17 cellular contexts compared by ENCODE assay signal in the genomic region with DNA sequence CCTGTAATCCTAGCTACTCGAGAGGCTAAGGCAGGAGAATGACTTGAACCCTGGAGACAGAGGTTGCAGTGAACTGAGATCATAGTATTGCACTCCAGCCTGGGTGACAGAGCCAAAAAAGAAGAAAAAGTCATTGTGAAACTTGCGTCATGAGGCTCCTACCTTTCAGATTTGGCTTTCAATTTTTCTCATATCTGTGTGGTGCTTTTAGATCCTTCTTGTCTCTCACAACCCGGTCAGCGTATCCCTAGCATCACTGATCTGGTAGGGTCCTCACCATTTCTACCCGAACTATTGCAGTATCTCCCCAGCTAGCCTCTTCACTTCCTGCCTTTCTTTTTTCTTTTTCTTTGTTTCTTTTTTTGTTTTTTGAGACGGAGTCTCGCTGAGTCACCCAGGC. TPM values are rescaled to one million over a fixed set of nuclear protein-coding genes. Genes with fewer than 3 reads are reported as not detected.
DNase-seq lines count a peak whose midpoint lies in the region; ATAC-seq, FAIRE-seq and TF ChIP-seq lines count a peak whose summit lies in the region.
"Had no signal": no experiment of that assay in that cellular context is flagged by ENCODE, and none has a peak within 500 bp of the region (broad histone marks: within the 10 kb centered on the region; RNA-seq: fewer than 3 reads in every experiment).

No MANE protein-coding gene starts in this region.

- no peak for TF ChIP-seq EP300 in gastroesophageal sphincter (IDR thresholded peaks at IDR 0.05)

- TF ChIP-seq POLR2A in gastroesophageal sphincter (IDR thresholded peaks at IDR 0.05): no peak

- H3K36me3 ChIP-seq in gastroesophageal sphincter (no peaks in the 10 kb centered on the region), heart right ventricle (no peaks in the 10 kb centered on the region)
- H3K36me3 ChIP-seq: pancreas had no signal

- H3K27ac Mint-ChIP-seq in activated naive CD4-positive, alpha-beta T cell treated with anti-CD3 and anti-CD28 coated beads, Interleukin-2, amount 50 U/mL, for 72 hours: no peak overlapping the region
- no peak overlapping the region for H3K27ac Mint-ChIP-seq in activated naive CD4-positive, alpha-beta T cell treated with anti-CD3 and anti-CD28 coated beads, Interleukin-2, amount 10 ng/mL, durations not matched to agents 7 days and 5 days
- peak overlapping the region; percentile 66 for H3K27ac Mint-ChIP-seq in T-helper 2 cell treated with Interferon-gamma antibody and Interleukin-4, amounts not matched to agents 5 μg/mL and 100 μg/mL, for 36 hours
- no peak overlapping the region for H3K27ac Mint-ChIP-seq in stimulated activated memory B cell treated with anti-CD40 and anti-IgM and Interleukin-4, amounts not matched to agents 10 μg/mL and 1 μg/mL and 100 μg/mL, for 72 hours
- H3K27ac Mint-ChIP-seq: endodermal cell had no signal

- no peak overlapping the region for H3K27ac ChIP-seq in gastroesophageal sphincter
- no peak overlapping the region for H3K27ac ChIP-seq in heart right ventricle
- H3K27ac ChIP-seq: GM23248, SK-N-MC had no signal

- DNase-seq in activated naive CD4-positive, alpha-beta T cell treated with anti-CD3 and anti-CD28 coated beads, Interleukin-2, amount 50 U/mL, for 72 hours (ENCODE audit: low spot score in 2 of 2): peak in 1 of 2 donors; percentile 20
- no peak for DNase-seq in activated naive CD4-positive, alpha-beta T cell treated with anti-CD3 and anti-CD28 coated beads, Interleukin-2, amount 10 ng/mL, durations not matched to agents 7 days and 5 days
- DNase-seq in GM19239 (ENCODE audit: insufficient read length, low spot score) (no peak), NCI-H526 treated with DMSO at 0.1 percent for 48 hours (lab: John Stamatoyannopoulos, UW) (no peak), heart right ventricle (no peak)
- peak; percentile 37 for DNase-seq in T-helper 2 cell treated with Interferon-gamma antibody and Interleukin-4, amounts not matched to agents 5 μg/mL and 100 μg/mL, for 36 hours (ENCODE audit: low spot score)
- DNase-seq: anterior cingulate cortex, endodermal cell, GM23248, hippocampal formation, NCI-H1694, NCI-H446, pancreas had no signal

- no peaks in the 10 kb centered on the region for H3K9me3 Mint-ChIP-seq in activated naive CD4-positive, alpha-beta T cell treated with anti-CD3 and anti-CD28 coated beads, Interleukin-2, amount 50 U/mL, for 72 hours
- H3K9me3 Mint-ChIP-seq in activated naive CD4-positive, alpha-beta T cell treated with anti-CD3 and anti-CD28 coated beads, Interleukin-2, amount 10 ng/mL, durations not matched to agents 7 days and 5 days: no peaks in the 10 kb centered on the region
- H3K9me3 Mint-ChIP-seq in T-helper 2 cell treated with Interferon-gamma antibody and Interleukin-4, amounts not matched to agents 5 μg/mL and 100 μg/mL, for 36 hours: no peaks in the 10 kb centered on the region
- no peaks in the 10 kb centered on the region for H3K9me3 Mint-ChIP-seq in stimulated activated memory B cell treated with anti-CD40 and anti-IgM and Interleukin-4, amounts not matched to agents 10 μg/mL and 1 μg/mL and 100 μg/mL, for 72 hours
- H3K9me3 Mint-ChIP-seq: endodermal cell had no signal

- H3K4me1 ChIP-seq in gastroesophageal sphincter (no peaks in the 10 kb centered on the region), heart right ventricle (peaks cover 0 to 9% (median 0%) of the 10 kb centered on the region in 9 donors)

- 83 to 86% methylated on average over 5 to 6 of the region's 7 CpGs for WGBS in gastroesophageal sphincter (ENCODE audit: low coverage in 1 of 2), 2 donors
- 82% methylated on average over 7 of the region's 7 CpGs for WGBS in heart right ventricle, 2 donors

- ATAC-seq in activated naive CD4-positive, alpha-beta T cell treated with anti-CD3 and anti-CD28 coated beads, Interleukin-2, amount 50 U/mL, for 72 hours: peak; percentile 87 to 97
- peak; percentile 36 for ATAC-seq in stimulated activated memory B cell treated with anti-CD40 and anti-IgM and Interleukin-4, amounts not matched to agents 10 μg/mL and 1 μg/mL and 100 μg/mL, for 72 hours
- ATAC-seq in gastroesophageal sphincter (no peak), heart right ventricle (no peak)
- ATAC-seq: pancreas had no signal

- no peak overlapping the region for H3K4me3 ChIP-seq in gastroesophageal sphincter
- no peak overlapping the region for H3K4me3 ChIP-seq in heart right ventricle
- H3K4me3 ChIP-seq: GM23248, pancreas, SK-N-MC had no signal

- H3K36me3 Mint-ChIP-seq in activated naive CD4-positive, alpha-beta T cell treated with anti-CD3 and anti-CD28 coated beads, Interleukin-2, amount 50 U/mL, for 72 hours: no peaks in the 10 kb centered on the region
- no peaks in the 10 kb centered on the region for H3K36me3 Mint-ChIP-seq in activated naive CD4-positive, alpha-beta T cell treated with anti-CD3 and anti-CD28 coated beads, Interleukin-2, amount 10 ng/mL, durations not matched to agents 7 days and 5 days
- no peaks in the 10 kb centered on the region for H3K36me3 Mint-ChIP-seq in T-helper 2 cell treated with Interferon-gamma antibody and Interleukin-4, amounts not matched to agents 5 μg/mL and 100 μg/mL, for 36 hours (ENCODE audit: low read depth)
- no peaks in the 10 kb centered on the region for H3K36me3 Mint-ChIP-seq in stimulated activated memory B cell treated with anti-CD40 and anti-IgM and Interleukin-4, amounts not matched to agents 10 μg/mL and 1 μg/mL and 100 μg/mL, for 72 hours

- no peaks in the 10 kb centered on the region for H3K27me3 Mint-ChIP-seq in activated naive CD4-positive, alpha-beta T cell treated with anti-CD3 and anti-CD28 coated beads, Interleukin-2, amount 10 ng/mL, durations not matched to agents 7 days and 5 days
- peaks cover 3% of the 10 kb centered on the region for H3K27me3 Mint-ChIP-seq in T-helper 2 cell treated with Interferon-gamma antibody and Interleukin-4, amounts not matched to agents 5 μg/mL and 100 μg/mL, for 36 hours (ENCODE audit: low read depth)
- H3K27me3 Mint-ChIP-seq in stimulated activated memory B cell treated with anti-CD40 and anti-IgM and Interleukin-4, amounts not matched to agents 10 μg/mL and 1 μg/mL and 100 μg/mL, for 72 hours: peaks cover 25% of the 10 kb centered on the region

- CTCF ChIA-PET in activated naive CD4-positive, alpha-beta T cell treated with anti-CD3 and anti-CD28 coated beads, Interleukin-2, amount 10 ng/mL, durations not matched to agents 7 days and 5 days (lab: Charles Lee): interaction anchor here (1.2 kb wide), 1 partner anchor 56 kb away, joined by 5 read pairs; no protein-coding TSS in a partner anchor

- FAIRE-seq in GM19239 (lab: Jason Lieb, UNC): peak; percentile 90
- FAIRE-seq: pancreas had no signal

- no peak for TF ChIP-seq CTCF in gastroesophageal sphincter (IDR thresholded peaks at IDR 0.05)
- TF ChIP-seq CTCF in heart right ventricle (IDR thresholded peaks at IDR 0.05): no peak

- H3K9me3 ChIP-seq in gastroesophageal sphincter (no peaks in the 10 kb centered on the region), heart right ventricle (no peaks in the 10 kb centered on the region)
- H3K9me3 ChIP-seq: pancreas had no signal

- peaks cover 26% of the 10 kb centered on the region for H3K4me1 Mint-ChIP-seq in activated naive CD4-positive, alpha-beta T cell treated with anti-CD3 and anti-CD28 coated beads, Interleukin-2, amount 10 ng/mL, durations not matched to agents 7 days and 5 days
- peaks cover 30% of the 10 kb centered on the region for H3K4me1 Mint-ChIP-seq in T-helper 2 cell treated with Interferon-gamma antibody and Interleukin-4, amounts not matched to agents 5 μg/mL and 100 μg/mL, for 36 hours (ENCODE audit: low read depth)
- peaks cover 12% of the 10 kb centered on the region for H3K4me1 Mint-ChIP-seq in stimulated activated memory B cell treated with anti-CD40 and anti-IgM and Interleukin-4, amounts not matched to agents 10 μg/mL and 1 μg/mL and 100 μg/mL, for 72 hours

- H3K4me3 Mint-ChIP-seq in activated naive CD4-positive, alpha-beta T cell treated with anti-CD3 and anti-CD28 coated beads, Interleukin-2, amount 10 ng/mL, durations not matched to agents 7 days and 5 days: no peak overlapping the region
- H3K4me3 Mint-ChIP-seq in T-helper 2 cell treated with Interferon-gamma antibody and Interleukin-4, amounts not matched to agents 5 μg/mL and 100 μg/mL, for 36 hours: peak overlapping the region; percentile 67
- H3K4me3 Mint-ChIP-seq in stimulated activated memory B cell treated with anti-CD40 and anti-IgM and Interleukin-4, amounts not matched to agents 10 μg/mL and 1 μg/mL and 100 μg/mL, for 72 hours: peak overlapping the region; percentile 1
- H3K4me3 Mint-ChIP-seq: endodermal cell had no signal

- intact Hi-C loops in heart right ventricle (cut with DNase I): no loop called here

- peaks cover 12% of the 10 kb centered on the region for H3K27me3 ChIP-seq in gastroesophageal sphincter
- H3K27me3 ChIP-seq in heart right ventricle: peaks cover 0 to 5% (median 3%) of the 10 kb centered on the region in 7 donors
- H3K27me3 ChIP-seq: pancreas had no signal

RNA-seq across cellular contexts. Expression of a gene that starts 21.6 kb away (rescaled TPM):
- total RNA-seq in activated naive CD4-positive, alpha-beta T cell treated with anti-CD3 and anti-CD28 coated beads, Interleukin-2, amount 50 U/mL, for 72 hours: not detected
- 1 to 10 TPM in 1 of 4 donors, not detected in 3; 2.3 TPM for total RNA-seq in gastroesophageal sphincter
- under 1 TPM in 4 of 10 donors, not detected in 6; 0.12 to 0.55 (median 0.33) TPM for total RNA-seq in heart right ventricle
- under 1 TPM in 1 of 2 donors, not detected in 1; 0.37 TPM for polyA plus RNA-seq in heart right ventricle
- total RNA-seq: GM23248, subcutaneous adipose tissue had no signal
- polyA plus RNA-seq: GM23248 had no signal

Comparison
In these comparisons a context has a peak if more than half of its experiments do, and no peak if none do; other contexts are left out.
1. ATAC-seq: peak in activated naive CD4-positive, alpha-beta T cell treated with anti-CD3 and anti-CD28 coated beads, Interleukin-2, amount 50 U/mL, for 72 hours (2 of 2) and stimulated activated memory B cell treated with anti-CD40 and anti-IgM and Interleukin-4, amounts not matched to agents 10 μg/mL and 1 μg/mL and 100 μg/mL, for 72 hours (single experiment); none in gastroesophageal sphincter (single experiment) and heart right ventricle (0 of 8).